1 cellular context compared by ENCODE assay signal in genomic region chr14:24426912-24427536, GRCh38.
TF ChIP-seq lines count a peak whose summit lies in the region.

No MANE protein-coding gene starts in this region.

TF ChIP-seq in endothelial cell of umbilical vein, 7 proteins besides CTCF, POLR2A, EP300 and RAD21:
- TF ChIP-seq FOS (IDR thresholded peaks at IDR 0.05; ENCODE audit: borderline replicate concordance, insufficient read depth, low read length): no peak
- TF ChIP-seq JUN (IDR thresholded peaks at IDR 0.05; ENCODE audit: borderline replicate concordance, insufficient read depth, insufficient read length, low read depth): no peak
